9 cellular contexts compared by ENCODE assay signal in genomic region chr11:77449060-77449521, GRCh38. TPM values are rescaled to one million over a fixed set of nuclear protein-coding genes. Genes with fewer than 3 reads are reported as not detected.
DNase-seq lines count a peak whose midpoint lies in the region; ATAC-seq, FAIRE-seq and TF ChIP-seq lines count a peak whose summit lies in the region.
"Had no signal": no experiment of that assay in that cellular context is flagged by ENCODE, and none has a peak within 500 bp of the region (broad histone marks: within the 10 kb centered on the region; RNA-seq: fewer than 3 reads in every experiment).

No MANE protein-coding gene starts in this region.

- H3K4me3 ChIP-seq in BLaER1 (no peak overlapping the region), hepatocyte (no peak overlapping the region), trophoblast cell (ENCODE audit: low read depth, low read length) (no peak overlapping the region)

- TF ChIP-seq CTCF in hepatocyte (IDR thresholded peaks at IDR 0.05; ENCODE audit: poor library complexity), result no peak

- CTCF ChIA-PET in activated CD8-positive, alpha-beta T cell treated with anti-CD3 and anti-CD28 coated beads, Interleukin-2, amount 10 ng/mL, durations not matched to agents 7 days and 5 days (lab: Charles Lee), result interaction anchor here (0.8 to 6.2 kb wide), 5 partner anchors 11 to 529 kb away, joined by 3 to 46 read pairs (median 3); no protein-coding TSS in a partner anchor

- no peak overlapping the region for H3K18ac ChIP-seq in trophoblast cell (ENCODE audit: low read length)

- no peak overlapping the region for H3K14ac ChIP-seq in trophoblast cell (ENCODE audit: low read length)

- H3K4me1 Mint-ChIP-seq in activated CD8-positive, alpha-beta T cell treated with anti-CD3 and anti-CD28 coated beads, Interleukin-2, amount 10 ng/mL, durations not matched to agents 7 days and 5 days (ENCODE audit: low read depth), result peaks cover 76% of the 10 kb centered on the region

- peaks cover 2% of the 10 kb centered on the region for H3K36me3 Mint-ChIP-seq in activated CD8-positive, alpha-beta T cell treated with anti-CD3 and anti-CD28 coated beads, Interleukin-2, amount 10 ng/mL, durations not matched to agents 7 days and 5 days (ENCODE audit: low read depth)

- H3K4ac ChIP-seq in trophoblast cell (ENCODE audit: low read depth, low read length), result no peak overlapping the region

- H3K4me1 ChIP-seq in BLaER1 (peaks cover 46% of the 10 kb centered on the region), hepatocyte (ENCODE audit: insufficient read depth) (no peaks in the 10 kb centered on the region), trophoblast cell (ENCODE audit: control insufficient read depth in 1 of 2, insufficient read depth in 2 of 2, low read length in 2 of 2) (peaks cover 0 to 2% of the 10 kb centered on the region in 2 experiments)

- peak; percentile 100 for FAIRE-seq in GM19239 (lab: Jason Lieb, UNC)

- H3K79me2 ChIP-seq in hepatocyte (peaks cover 87% of the 10 kb centered on the region), trophoblast cell (ENCODE audit: control insufficient read depth, insufficient read depth, low read length, poor library complexity) (no peaks in the 10 kb centered on the region)

- H3K9me3 ChIP-seq in BLaER1 (no peaks in the 10 kb centered on the region), hepatocyte (ENCODE audit: low read depth) (no peaks in the 10 kb centered on the region), trophoblast cell (ENCODE audit: insufficient read depth, low read depth, low read length) (no peaks in the 10 kb centered on the region)
- H3K9me3 ChIP-seq: Caco-2 had no signal

- H3K27me3 ChIP-seq in BLaER1 (no peaks in the 10 kb centered on the region), hepatocyte (no peaks in the 10 kb centered on the region), trophoblast cell (ENCODE audit: insufficient read depth, low read length) (no peaks in the 10 kb centered on the region)

- no peak overlapping the region for H2AK5ac ChIP-seq in trophoblast cell (ENCODE audit: low read length)

- H3K27me3 Mint-ChIP-seq in activated CD8-positive, alpha-beta T cell treated with anti-CD3 and anti-CD28 coated beads, Interleukin-2, amount 10 ng/mL, durations not matched to agents 7 days and 5 days (ENCODE audit: low read depth), result no peaks in the 10 kb centered on the region

- H3K9me3 Mint-ChIP-seq in activated CD8-positive, alpha-beta T cell treated with anti-CD3 and anti-CD28 coated beads, Interleukin-2, amount 10 ng/mL, durations not matched to agents 7 days and 5 days (ENCODE audit: insufficient read depth), result no peaks in the 10 kb centered on the region

- no peak overlapping the region for H3K27ac ChIP-seq in BLaER1
- H3K27ac ChIP-seq in hepatocyte, result no peak overlapping the region
- no peak overlapping the region for H3K27ac ChIP-seq in trophoblast cell (ENCODE audit: low read depth, low read length)

- H2BK5ac ChIP-seq in trophoblast cell (ENCODE audit: low read depth, low read length, poor library complexity), result no peak overlapping the region

- H2BK12ac ChIP-seq in trophoblast cell (ENCODE audit: low read length), result no peak overlapping the region

- no peak overlapping the region for H4K8ac ChIP-seq in trophoblast cell (ENCODE audit: low read depth, low read length)

- no peak overlapping the region for H4K91ac ChIP-seq in trophoblast cell (ENCODE audit: low read depth, low read length)

- no peak overlapping the region for H2AFZ ChIP-seq in hepatocyte
- H2AFZ ChIP-seq in trophoblast cell (ENCODE audit: insufficient read depth, low read length, poor library complexity), result no peak overlapping the region

- 65% methylated on average over 5 of the region's 5 CpGs for WGBS in hepatocyte (ENCODE audit: low lambda C conversion rate, missing lambda C conversion rate)
- no CpG with 5 or more reads among the region's 5 CpGs for WGBS in trophoblast cell (ENCODE audit: extremely low coverage, insufficient coverage, insufficient read length)

- no peak overlapping the region for H3K23ac ChIP-seq in trophoblast cell (ENCODE audit: low read length)

- H3K36me3 ChIP-seq in BLaER1, result peaks cover 19% of the 10 kb centered on the region
- no peaks in the 10 kb centered on the region for H3K36me3 ChIP-seq in hepatocyte (replicated peaks; ENCODE audit: insufficient read depth, low read depth)
- H3K36me3 ChIP-seq in trophoblast cell (ENCODE audit: control insufficient read depth in 1 of 2, insufficient read depth in 2 of 2, low read length in 2 of 2), result no peaks in the 10 kb centered on the region

- no peaks in the 10 kb centered on the region for H3K9me2 ChIP-seq in hepatocyte (replicated peaks; ENCODE audit: insufficient read depth)

- POLR2A ChIA-PET in activated CD8-positive, alpha-beta T cell treated with anti-CD3 and anti-CD28 coated beads, Interleukin-2, amount 10 ng/mL, durations not matched to agents 7 days and 5 days (lab: Charles Lee), result no interaction called here

- peak; percentile 53 for ATAC-seq in HG03097 (IDR thresholded peaks at IDR 0.05; ENCODE audit: low FRiP score, unreplicated experiment)
- peak; percentile 57 for ATAC-seq in activated CD8-positive, alpha-beta T cell treated with anti-CD3 and anti-CD28 coated beads, Interleukin-2, amount 10 ng/mL, durations not matched to agents 7 days and 5 days

- no peak overlapping the region for H2BK120ac ChIP-seq in trophoblast cell (ENCODE audit: insufficient read depth, low read length, poor library complexity)

- H3K9ac ChIP-seq in BLaER1 (no peak overlapping the region), trophoblast cell (ENCODE audit: low read length) (no peak overlapping the region)

- DNase-seq in GM19239 (ENCODE audit: insufficient read length, low spot score) (no peak), hepatocyte (ENCODE audit: low spot score) (no peak), trophoblast cell (no peak), NCI-H345 treated with DMSO at 0.1 percent for 48 hours (lab: John Stamatoyannopoulos, UW; ENCODE audit: unreplicated experiment) (no peak), NCI-H146 treated with DMSO at 0.1 percent for 48 hours (lab: John Stamatoyannopoulos, UW; ENCODE audit: unreplicated experiment) (no peak)
- DNase-seq in activated CD8-positive, alpha-beta T cell treated with anti-CD3 and anti-CD28 coated beads, Interleukin-2, amount 10 ng/mL, durations not matched to agents 7 days and 5 days, result peak; percentile 36
- DNase-seq: Caco-2 had no signal

- H3K4me2 ChIP-seq in BLaER1 (peak overlapping the region; percentile 42), hepatocyte (no peak overlapping the region), trophoblast cell (ENCODE audit: low read length) (no peak overlapping the region)

- H3K79me1 ChIP-seq in trophoblast cell (ENCODE audit: low read length), result no peaks in the 10 kb centered on the region

- no peak overlapping the region for H4K12ac ChIP-seq in trophoblast cell (ENCODE audit: low read depth, low read length)

- H3K4me3 Mint-ChIP-seq in activated CD8-positive, alpha-beta T cell treated with anti-CD3 and anti-CD28 coated beads, Interleukin-2, amount 10 ng/mL, durations not matched to agents 7 days and 5 days, result peak overlapping the region; percentile 55

- H4K20me1 ChIP-seq in BLaER1, result peaks cover 73% of the 10 kb centered on the region
- H4K20me1 ChIP-seq in hepatocyte (ENCODE audit: insufficient read depth, poor library complexity, severe bottlenecking), result no peaks in the 10 kb centered on the region

- peak overlapping the region; percentile 76 for H3K27ac Mint-ChIP-seq in activated CD8-positive, alpha-beta T cell treated with anti-CD3 and anti-CD28 coated beads, Interleukin-2, amount 10 ng/mL, durations not matched to agents 7 days and 5 days

RNA-seq across cellular contexts. Expression of gene PAK1, which starts 24.8 kb away (rescaled TPM):
- 10 to 100 TPM; 85.7 to 91.5 TPM for total RNA-seq in activated CD8-positive, alpha-beta T cell treated with anti-CD3 and anti-CD28 coated beads, Interleukin-2, amount 10 ng/mL, durations not matched to agents 7 days and 5 days
- total RNA-seq in hepatocyte, result 51.8 and 62.0 TPM in 2 replicates
- polyA plus RNA-seq in hepatocyte, result 30.3 and 31.6 TPM in 2 replicates
- 78.2 and 82.1 TPM in 2 replicates for polyA plus RNA-seq in trophoblast cell (2013)
